In genomic region chr21:45012661-45013270, GRCh38 we compare ENCODE assay signal across 1 cellular context.
TF ChIP-seq lines count a peak whose summit lies in the region.

No MANE protein-coding gene starts in this region.

TF ChIP-seq in H1, 55 proteins besides CTCF, POLR2A, EP300 and RAD21 (continued from another document):
- TF ChIP-seq KDM4A (IDR thresholded peaks at IDR 0.05; ENCODE audit: low read depth, low read length, severe bottlenecking) = no peak
- no peak for TF ChIP-seq TAF7 (optimal IDR thresholded peaks at IDR 0.05; ENCODE audit: borderline replicate concordance, low read depth, low read length)
